Comparison of ENCODE assay signal across 3 cellular contexts in genomic region chr7:118477026-118477425, GRCh38.
"Had no signal": no experiment of that assay in that cellular context is flagged by ENCODE, and none has a peak within 500 bp of the region (broad histone marks: within the 10 kb centered on the region; RNA-seq: fewer than 3 reads in every experiment).

No MANE protein-coding gene starts in this region.

- DNase-seq: H7, HFFc6, KBM-7 had no signal
